10 cellular contexts compared by ENCODE assay signal in the genomic region with DNA sequence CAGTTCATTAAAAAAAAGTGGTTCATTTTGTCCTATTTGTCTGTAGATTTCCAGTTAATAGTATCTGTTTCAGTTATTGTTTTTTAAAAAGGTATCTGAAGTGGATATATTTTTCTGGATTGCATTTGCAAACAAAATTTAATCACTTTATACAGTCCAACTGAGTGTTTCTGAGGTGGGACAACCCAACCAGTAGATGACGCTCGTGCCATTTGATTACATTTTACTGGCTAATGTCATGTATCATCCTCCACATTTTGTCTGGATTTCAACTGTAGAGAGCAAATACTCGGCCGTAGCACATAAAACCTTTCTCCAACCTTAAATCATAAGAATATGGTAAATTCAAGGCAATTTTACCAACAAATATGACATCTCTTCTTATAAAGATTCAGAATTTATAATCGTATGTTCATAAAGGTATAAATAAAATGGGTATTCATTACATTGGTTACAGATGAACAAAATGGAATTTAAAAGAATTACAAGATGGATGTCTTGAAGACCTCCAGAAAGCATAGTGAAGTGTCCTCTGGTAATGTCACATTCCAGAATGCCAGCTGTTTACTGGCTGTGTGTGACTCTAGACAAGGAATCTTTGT.
A peak's percentile ranks its signal among the peaks of the same experiment; 100 is the strongest.
DNase-seq lines count a peak whose midpoint lies in the region; ATAC-seq and TF ChIP-seq lines count a peak whose summit lies in the region.
"Had no signal": no experiment of that assay in that cellular context is flagged by ENCODE, and none has a peak within 500 bp of the region (broad histone marks: within the 10 kb centered on the region; RNA-seq: fewer than 3 reads in every experiment).

No MANE protein-coding gene starts in this region.

- H2AK9ac ChIP-seq in IMR-90 (replicated peaks; ENCODE audit: low read depth, low read length, poor library complexity) = no peak overlapping the region

- no peak overlapping the region for H4K5ac ChIP-seq in IMR-90 (ENCODE audit: low read depth, low read length)

- intact Hi-C loops in IMR-90 (cut with micrococcal nuclease) (loop anchor here (5.0 kb wide), 1 partner anchor 335 kb away; no protein-coding TSS in a partner anchor), Right ventricle myocardium superior (cut with DNase I) (no loop called here), heart left ventricle (cut with DNase I) (loop anchor here in 1 of 10 donors (10.0 kb wide), 1 partner anchor 597 kb away; no protein-coding TSS in a partner anchor)

- no peak overlapping the region for H3K14ac ChIP-seq in IMR-90 (replicated peaks; ENCODE audit: low read depth, low read length)

- H3K4me2 ChIP-seq in IMR-90 (ENCODE audit: low read depth, low read length) = no peak overlapping the region

- peak; percentile 51; the same call in 1 of the 2 replicates for ATAC-seq in IMR-90 (ENCODE audit: low read depth)
- no peak for ATAC-seq in Right ventricle myocardium superior (ENCODE audit: poor library complexity)
- ATAC-seq in heart left ventricle = no peak

- no peak overlapping the region for H4K8ac ChIP-seq in IMR-90 (ENCODE audit: low read depth in 2 of 2, low read length in 2 of 2)

- H4K91ac ChIP-seq in IMR-90 (ENCODE audit: insufficient read depth, low read depth, low read length) = no peak overlapping the region

- no peak overlapping the region for H2AK5ac ChIP-seq in IMR-90 (ENCODE audit: low read depth, low read length)

- WGBS in IMR-90 (ENCODE audit: extremely low coverage in 2 of 2, insufficient read length in 1 of 2), 2 experiments = no CpG with 5 or more reads among the region's 5 CpGs
- 73 to 82% (median 77%) methylated on average over 5 of the region's 5 CpGs for WGBS in heart left ventricle, 4 donors

- TF ChIP-seq CTCF in IMR-90 (conservative IDR thresholded peaks at IDR 0.05; ENCODE audit: low read depth, low read length) = peak; percentile 62
- TF ChIP-seq CTCF in heart left ventricle (IDR thresholded peaks at IDR 0.05) = peak in 5 of 12 donors; percentile 15 to 24 (median 22)

- H3K79me1 ChIP-seq in IMR-90 (ENCODE audit: low read depth in 1 of 2, low read length in 2 of 2) = no peaks in the 10 kb centered on the region

- no peak overlapping the region for H3K4ac ChIP-seq in IMR-90 (ENCODE audit: low read depth, low read length)

- BruUV-seq in IMR-90 (replicated peaks; lab: Mats Ljungman, UMichigan) = no TSS peak

- H3K4me1 ChIP-seq in IMR-90 (ENCODE audit: control insufficient read depth, insufficient read depth, low read length) = no peaks in the 10 kb centered on the region
- H3K4me1 ChIP-seq in SJCRH30 = no peaks in the 10 kb centered on the region
- no peaks in the 10 kb centered on the region for H3K4me1 ChIP-seq in heart left ventricle

- H2BK20ac ChIP-seq in IMR-90 (ENCODE audit: low read depth, low read length) = no peak overlapping the region

- H3K27me3 ChIP-seq in IMR-90 (ENCODE audit: control insufficient read depth, insufficient read depth, low read length) (no peaks in the 10 kb centered on the region), SJCRH30 (0 out of 2 replicates have a peak, but pooled peaks cover 3% of the 10 kb centered on the region), heart left ventricle (no peaks in the 10 kb centered on the region)

- no peak overlapping the region for H2BK5ac ChIP-seq in IMR-90 (ENCODE audit: low read depth, low read length, poor library complexity, severe bottlenecking)

- dilution Hi-C loops in IMR-90 (cut with HindIII; ENCODE audit: low sequenced_read_pairs, unreplicated experiment) = no loop called here

- TF ChIP-seq RAD21 in IMR-90 (IDR thresholded peaks at IDR 0.05; ENCODE audit: low read length) = peak; percentile 78

- CTCF ChIA-PET in IMR-90 (lab: Yijun Ruan, JAX) = no interaction called here

- no peak overlapping the region for H2BK15ac ChIP-seq in IMR-90 (ENCODE audit: low read depth, low read length)

- H3K9me1 ChIP-seq in IMR-90 (ENCODE audit: insufficient read depth, low read length) = no peaks in the 10 kb centered on the region

- no peak overlapping the region for H2BK120ac ChIP-seq in IMR-90 (ENCODE audit: low read depth, low read length)

- H3K4me3 ChIP-seq in IMR-90 (ENCODE audit: insufficient read depth, low read depth, low read length) = no peak overlapping the region
- H3K4me3 ChIP-seq in SJCRH30 = no peak overlapping the region
- no peak overlapping the region for H3K4me3 ChIP-seq in heart left ventricle
- H3K4me3 ChIP-seq: thoracic aorta had no signal

- H3K36me3 ChIP-seq in IMR-90 (ENCODE audit: control insufficient read depth, insufficient read depth, low read length) (no peaks in the 10 kb centered on the region), SJCRH30 (no peaks in the 10 kb centered on the region), heart left ventricle (no peaks in the 10 kb centered on the region)
- H3K36me3 ChIP-seq: thoracic aorta had no signal

- no peak overlapping the region for H3K18ac ChIP-seq in IMR-90 (ENCODE audit: low read depth, low read length)

- H3K56ac ChIP-seq in IMR-90 (ENCODE audit: extremely low read depth, insufficient read depth, low read length) = no peak overlapping the region

- H2AFZ ChIP-seq in IMR-90 (replicated peaks; ENCODE audit: low read length, poor library complexity) = no peak overlapping the region

- H4K20me1 ChIP-seq in IMR-90 (ENCODE audit: insufficient read depth, low read length) = no peaks in the 10 kb centered on the region

- no peak overlapping the region for H3K23ac ChIP-seq in IMR-90 (ENCODE audit: low read depth, low read length)

- DNase-seq in DMS53 treated with DMSO at 0.1 percent for 48 hours (lab: John Stamatoyannopoulos, UW; ENCODE audit: unreplicated experiment) (peak; percentile 53), IMR-90 (peak; percentile 51), SJCRH30 (peak; percentile 11 to 57), iris pigment epithelial cell (ENCODE audit: low read depth) (peak; percentile 1), activated gamma-delta T cell treated with Interleukin-2 at 50 U/mL for 16 hours (no peak), Right ventricle myocardium superior (no peak), heart left ventricle (no peak)
- DNase-seq in activated T-cell treated with anti-CD3 and anti-CD28 coated beads, Interleukin-2, amount 50 U/mL, for 48 hours = no peak
- DNase-seq: effector CD8-positive, alpha-beta T cell had no signal

- in situ Hi-C loops in IMR-90 (cut with MboI; ENCODE audit: low sequenced_read_pairs) = no loop called here

- H3K9ac ChIP-seq in IMR-90 (ENCODE audit: low read depth, low read length) = no peak overlapping the region

- TF ChIP-seq POLR2A in IMR-90 (IDR thresholded peaks at IDR 0.05; ENCODE audit: low read depth, low read length) (no peak), heart left ventricle (IDR thresholded peaks at IDR 0.05) (no peak)

- no peak overlapping the region for H3K27ac ChIP-seq in IMR-90 (ENCODE audit: insufficient read depth, low read length)
- no peak overlapping the region for H3K27ac ChIP-seq in SJCRH30
- H3K27ac ChIP-seq in heart left ventricle = no peak overlapping the region
- H3K27ac ChIP-seq: thoracic aorta had no signal

- POLR2A ChIA-PET in IMR-90 (lab: Charles Lee; ENCODE audit: unreplicated experiment) = no interaction called here

- no peaks in the 10 kb centered on the region for H3K9me3 ChIP-seq in IMR-90 (ENCODE audit: control insufficient read depth, insufficient read depth, low read length)
- no peaks in the 10 kb centered on the region for H3K9me3 ChIP-seq in SJCRH30 (replicated peaks)
- no peaks in the 10 kb centered on the region for H3K9me3 ChIP-seq in heart left ventricle
- H3K9me3 ChIP-seq: thoracic aorta had no signal

TF ChIP-seq in IMR-90, 13 proteins besides CTCF, POLR2A, EP300 and RAD21:
- TF ChIP-seq SMC3 (IDR thresholded peaks at IDR 0.05; ENCODE audit: low read depth, low read length) (peak; percentile 77), RFX5 (IDR thresholded peaks at IDR 0.05; ENCODE audit: low read depth, low read length) (no peak)
TF ChIP-seq in IMR-90: peak in this region for 1.

Comparison
In these comparisons a context has a peak if more than half of its experiments do, and no peak if none do; other contexts are left out.
1. DNase-seq: peak in DMS53 treated with DMSO at 0.1 percent for 48 hours (single experiment), IMR-90 (single experiment), SJCRH30 (2 of 2) and iris pigment epithelial cell (single experiment); none in activated T-cell treated with anti-CD3 and anti-CD28 coated beads, Interleukin-2, amount 50 U/mL, for 48 hours (0 of 2), activated gamma-delta T cell treated with Interleukin-2 at 50 U/mL for 16 hours (single experiment), Right ventricle myocardium superior (single experiment) and heart left ventricle (0 of 5).